Comparison of ENCODE assay signal across 8 cellular contexts in the genomic region with DNA sequence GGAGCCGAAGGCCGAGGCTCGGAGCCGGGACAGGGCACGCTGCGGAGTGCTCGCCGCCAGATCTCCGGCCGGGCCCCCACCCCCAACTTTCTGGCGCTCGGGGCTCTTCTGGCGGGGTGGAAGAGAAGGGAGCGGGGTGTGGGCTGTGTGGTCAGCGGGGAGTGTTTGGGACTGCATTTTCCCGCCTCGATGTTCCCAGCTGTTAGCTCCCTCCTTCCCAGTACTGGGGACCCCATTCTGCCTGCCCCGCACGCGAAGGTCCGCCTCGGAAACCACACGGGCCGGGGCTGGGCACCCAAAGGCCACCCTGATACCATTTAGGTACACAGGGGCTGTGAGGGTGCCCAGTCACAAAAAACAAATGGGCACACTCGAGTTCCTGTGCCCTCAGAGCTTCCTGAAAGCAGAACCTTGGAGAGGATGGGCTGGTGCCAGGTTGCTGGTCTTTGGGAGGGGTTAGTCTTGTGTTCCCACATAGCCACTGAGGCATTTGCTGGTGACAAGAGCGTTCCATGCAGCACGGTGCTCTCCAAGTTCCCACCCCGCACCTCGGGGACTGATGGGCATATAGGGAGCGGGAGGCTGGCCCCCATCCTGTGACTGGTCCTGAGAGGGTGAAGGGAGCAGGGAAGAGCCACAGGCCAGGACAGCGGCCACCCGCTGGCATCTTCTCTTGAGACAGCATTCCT. TPM values are rescaled to one million over a fixed set of nuclear protein-coding genes. Genes with fewer than 3 reads are reported as not detected.
DNase-seq lines count a peak whose midpoint lies in the region; ATAC-seq, FAIRE-seq and TF ChIP-seq lines count a peak whose summit lies in the region.

No MANE protein-coding gene starts in this region.

- H3K4me1 Mint-ChIP-seq in HFFc6 (ENCODE audit: low read depth) (peaks cover 30% of the 10 kb centered on the region), astrocyte (ENCODE audit: low read depth, unreplicated experiment) (peaks cover 43% of the 10 kb centered on the region)
- H3K4me1 Mint-ChIP-seq in stimulated activated effector memory CD8-positive, alpha-beta T cell treated with anti-CD3 and anti-CD28 coated beads, Interleukin-12 subunit alpha, Interleukin-12 subunit beta, amount 100 ng/mL, for 72 hours = peaks cover 32% of the 10 kb centered on the region

- no peak for FAIRE-seq in astrocyte (lab: Jason Lieb, UNC)

- H3K4me3 ChIP-seq in AG09309 (ENCODE audit: control insufficient read depth, low read depth, low read length) (peak overlapping the region; percentile 72), astrocyte (ENCODE audit: insufficient read depth, low read depth, low read length) (peak overlapping the region; percentile 64)

- no peak for ATAC-seq in stimulated activated effector memory CD8-positive, alpha-beta T cell treated with anti-CD3 and anti-CD28 coated beads, Interleukin-12 subunit alpha, Interleukin-12 subunit beta, amount 100 ng/mL, for 72 hours
- ATAC-seq in GM19023 (IDR thresholded peaks at IDR 0.05; ENCODE audit: unreplicated experiment) = no peak

- H3K27me3 ChIP-seq in astrocyte (ENCODE audit: insufficient read depth, low read length) = peaks cover 3% of the 10 kb centered on the region

- H3K27ac Mint-ChIP-seq in HFFc6 (peak overlapping the region; percentile 31), astrocyte (ENCODE audit: unreplicated experiment) (no peak overlapping the region)
- H3K27ac Mint-ChIP-seq in stimulated activated effector memory CD8-positive, alpha-beta T cell treated with anti-CD3 and anti-CD28 coated beads, Interleukin-12 subunit alpha, Interleukin-12 subunit beta, amount 100 ng/mL, for 72 hours = no peak overlapping the region

- peak overlapping the region; percentile 87 for H2AFZ ChIP-seq in astrocyte (ENCODE audit: low read depth, low read length)

- H3K36me3 Mint-ChIP-seq in HFFc6 (ENCODE audit: low read depth) (no peaks in the 10 kb centered on the region), astrocyte (ENCODE audit: low read depth, unreplicated experiment) (no peaks in the 10 kb centered on the region)
- peaks cover 6% of the 10 kb centered on the region for H3K36me3 Mint-ChIP-seq in stimulated activated effector memory CD8-positive, alpha-beta T cell treated with anti-CD3 and anti-CD28 coated beads, Interleukin-12 subunit alpha, Interleukin-12 subunit beta, amount 100 ng/mL, for 72 hours

- H3K4me3 Mint-ChIP-seq in HFFc6 (peak overlapping the region; percentile 88), astrocyte (ENCODE audit: unreplicated experiment) (peak overlapping the region; percentile 88)
- H3K4me3 Mint-ChIP-seq in stimulated activated effector memory CD8-positive, alpha-beta T cell treated with anti-CD3 and anti-CD28 coated beads, Interleukin-12 subunit alpha, Interleukin-12 subunit beta, amount 100 ng/mL, for 72 hours = peak overlapping the region; percentile 83

- peaks cover 14% of the 10 kb centered on the region for H4K20me1 ChIP-seq in astrocyte (ENCODE audit: insufficient read depth, low read length)

- peaks cover 35% of the 10 kb centered on the region for H3K4me1 ChIP-seq in astrocyte (ENCODE audit: insufficient read depth, low read length)

- H3K36me3 ChIP-seq in astrocyte (ENCODE audit: insufficient read depth, low read length) = no peaks in the 10 kb centered on the region

- TF ChIP-seq CTCF in AG09309 (IDR thresholded peaks at IDR 0.05; ENCODE audit: control insufficient read depth, insufficient read depth, low read depth, low read length, missing control alignments) (no peak), HFFc6 (IDR thresholded peaks at IDR 0.05) (no peak), astrocyte (IDR thresholded peaks at IDR 0.05; ENCODE audit: insufficient read depth, low read depth, low read length) (no peak)

- H3K9ac ChIP-seq in astrocyte (ENCODE audit: low read length) = peak overlapping the region; percentile 73

- H3K27ac ChIP-seq in astrocyte (ENCODE audit: low read depth, low read length) = no peak overlapping the region

- DNase-seq in AG09309 (ENCODE audit: low read depth) (no peak), HFFc6 (no peak), astrocyte (ENCODE audit: low read depth) (no peak), iPS-NIHi11 (ENCODE audit: low spot score) (peak; percentile 37), activated gamma-delta T cell (lab: John Stamatoyannopoulos, UW) (no peak)
- DNase-seq in stimulated activated effector memory CD8-positive, alpha-beta T cell treated with anti-CD3 and anti-CD28 coated beads, Interleukin-12 subunit alpha, Interleukin-12 subunit beta, amount 100 ng/mL, for 72 hours (ENCODE audit: low spot score in 2 of 2) = no peak
- no peak for DNase-seq in stimulated activated CD4-positive, alpha-beta T cell treated with anti-CD3 and anti-CD28 coated beads, Interleukin-2, amount 100 ng/mL, for 48 hours

- H3K9me3 Mint-ChIP-seq in HFFc6 = no peaks in the 10 kb centered on the region
- no peaks in the 10 kb centered on the region for H3K9me3 Mint-ChIP-seq in astrocyte (ENCODE audit: unreplicated experiment)
- H3K9me3 Mint-ChIP-seq in stimulated activated effector memory CD8-positive, alpha-beta T cell treated with anti-CD3 and anti-CD28 coated beads, Interleukin-12 subunit alpha, Interleukin-12 subunit beta, amount 100 ng/mL, for 72 hours = no peaks in the 10 kb centered on the region

- peaks cover 1% of the 10 kb centered on the region; the same call in 1 of the 2 replicates for H3K27me3 Mint-ChIP-seq in HFFc6 (ENCODE audit: insufficient read depth)
- no peaks in the 10 kb centered on the region for H3K27me3 Mint-ChIP-seq in astrocyte (ENCODE audit: low read depth, unreplicated experiment)

- no peaks in the 10 kb centered on the region for H3K9me3 ChIP-seq in astrocyte (ENCODE audit: insufficient read depth, low read depth, low read length)

- H3K79me2 ChIP-seq in astrocyte (ENCODE audit: insufficient read depth, low read length) = peaks cover 7% of the 10 kb centered on the region

- peak overlapping the region; percentile 97 for H3K4me2 ChIP-seq in astrocyte (ENCODE audit: low read length)

RNA-seq across cellular contexts. Expression of gene TYRO3, which starts 0.6 kb away (rescaled TPM):
- 10 to 100 TPM; 16.6 to 27.6 (median 21.9) TPM for total RNA-seq in HFFc6 (2021; fragmentation: NEBNext Ultra II Directional; extraction: Animal tissue kit (Norgen Biotek cat#: 25700))
- 28.5 and 34.0 TPM in 2 replicates for total RNA-seq in astrocyte

RNA-seq across cellular contexts. Expression of gene RPAP1, which starts 15.6 kb away (rescaled TPM):
- total RNA-seq in HFFc6 (2021; fragmentation: NEBNext Ultra II Directional; extraction: Animal tissue kit (Norgen Biotek cat#: 25700)) = 10 to 100 TPM; 27.3 to 39.4 (median 32.2) TPM
- total RNA-seq in astrocyte = 35.9 and 39.1 TPM in 2 replicates

RNA-seq across cellular contexts. Expression of gene LTK, which starts 46.0 kb away (rescaled TPM):
- total RNA-seq in HFFc6 (2021; fragmentation: NEBNext Ultra II Directional; extraction: Animal tissue kit (Norgen Biotek cat#: 25700)) = 1 to 10 TPM in 4 of 6 experiments, under 1 TPM in 2; 0.19 to 1.8 (median 1.2) TPM
- 0.14 TPM in 1 of 2 replicates, not detected in the other for total RNA-seq in astrocyte
